In genomic region chr19:1921326-1921725, GRCh38 we compare ENCODE assay signal across 27 cellular contexts.
"Had no signal": no experiment of that assay in that cellular context is flagged by ENCODE, and none has a peak within 500 bp of the region (broad histone marks: within the 10 kb centered on the region; RNA-seq: fewer than 3 reads in every experiment).

No MANE protein-coding gene starts in this region.

- H3K4me3 ChIP-seq: spleen, transverse colon had no signal

- H3K27me3 Mint-ChIP-seq: activated CD4-positive, alpha-beta T cell treated with anti-CD3 and anti-CD28 coated beads for 36 hours; activated naive CD4-positive, alpha-beta T cell treated with anti-CD3 and anti-CD28 coated beads, Interleukin-2, amount 50 U/mL, for 24 hours; activated naive CD8-positive, alpha-beta T cell treated with anti-CD3 and anti-CD28 coated beads, Interleukin-2, amount 50 U/mL, for 24 hours; activated T-cell treated with anti-CD3 and anti-CD28 coated beads, Interleukin-2, amount 50 U/mL, for 24 hours; memory B cell; naive thymus-derived CD4-positive, alpha-beta T cell had no signal

- H3K27ac Mint-ChIP-seq: activated CD4-positive, alpha-beta T cell treated with anti-CD3 and anti-CD28 coated beads for 36 hours; activated naive CD4-positive, alpha-beta T cell treated with anti-CD3 and anti-CD28 coated beads, Interleukin-2, amount 50 U/mL, for 24 hours; activated naive CD8-positive, alpha-beta T cell treated with anti-CD3 and anti-CD28 coated beads, Interleukin-2, amount 50 U/mL, for 24 hours; activated T-helper 2 cell treated with anti-CD3 and anti-CD28 coated beads, Interferon-gamma antibody, Interleukin-2, Interleukin-4, amounts not matched to agents 10 μg/mL and 5 μg/mL and 100 μg/mL, durations not matched to agents 14 hours and 24 hours and 36 hours; immature natural killer cell; memory B cell; naive thymus-derived CD4-positive, alpha-beta T cell had no signal

- DNase-seq: activated CD4-positive, alpha-beta T cell treated with anti-CD3 and anti-CD28 coated beads for 36 hours; activated CD4-positive, CD25-positive, alpha-beta regulatory T cell; activated CD8-positive, alpha-beta memory T cell treated with anti-CD3 and anti-CD28 coated beads for 24 hours; activated CD8-positive, alpha-beta memory T cell treated with anti-CD3 and anti-CD28 coated beads, Interleukin-2, amount 50 U/mL, for 4 hours; activated naive CD8-positive, alpha-beta T cell treated with anti-CD3 and anti-CD28 coated beads, Interleukin-2, amount 50 U/mL, for 24 hours; activated T-cell treated with anti-CD3 and anti-CD28 coated beads, Interleukin-2, amount 50 U/mL, for 24 hours; amygdala; caudate nucleus; cortex of kidney; foreskin fibroblast; head of caudate nucleus; hippocampal formation; immature natural killer cell; kidney; left colon; midbrain; naive thymus-derived CD4-positive, alpha-beta T cell; nucleus accumbens; right cardiac atrium; spleen; stimulated activated naive CD4-positive, alpha-beta T cell treated with Interleukin-2 at 50 U/mL for 16 hours; transverse colon had no signal

- H3K4me1 ChIP-seq: parathyroid adenoma, transverse colon had no signal

- H3K27ac ChIP-seq: parathyroid adenoma, transverse colon had no signal

- H3K9ac ChIP-seq: parathyroid adenoma had no signal

- ATAC-seq: activated CD4-positive, alpha-beta T cell treated with anti-CD3 and anti-CD28 coated beads for 36 hours; activated naive CD8-positive, alpha-beta T cell treated with anti-CD3 and anti-CD28 coated beads, Interleukin-2, amount 50 U/mL, for 24 hours; left colon; naive thymus-derived CD4-positive, alpha-beta T cell; right cardiac atrium had no signal

- H2AFZ ChIP-seq: parathyroid adenoma had no signal

- H3K4me1 Mint-ChIP-seq: activated naive CD4-positive, alpha-beta T cell treated with anti-CD3 and anti-CD28 coated beads, Interleukin-2, amount 50 U/mL, for 24 hours; immature natural killer cell; neural crest cell had no signal

- H3K9me3 ChIP-seq: spleen, transverse colon had no signal

- H3K79me2 ChIP-seq: parathyroid adenoma had no signal

- H3K36me3 Mint-ChIP-seq: activated naive CD4-positive, alpha-beta T cell treated with anti-CD3 and anti-CD28 coated beads, Interleukin-2, amount 50 U/mL, for 24 hours had no signal

- H3K27me3 ChIP-seq: spleen, transverse colon had no signal

- H3K4me3 Mint-ChIP-seq: activated CD4-positive, alpha-beta T cell treated with anti-CD3 and anti-CD28 coated beads for 36 hours; activated naive CD4-positive, alpha-beta T cell treated with anti-CD3 and anti-CD28 coated beads, Interleukin-2, amount 50 U/mL, for 24 hours; activated naive CD8-positive, alpha-beta T cell treated with anti-CD3 and anti-CD28 coated beads, Interleukin-2, amount 50 U/mL, for 24 hours; activated T-cell treated with anti-CD3 and anti-CD28 coated beads, Interleukin-2, amount 50 U/mL, for 24 hours; immature natural killer cell; memory B cell; naive thymus-derived CD4-positive, alpha-beta T cell; neural crest cell had no signal

- H3K9me3 Mint-ChIP-seq: activated naive CD4-positive, alpha-beta T cell treated with anti-CD3 and anti-CD28 coated beads, Interleukin-2, amount 50 U/mL, for 24 hours; activated naive CD8-positive, alpha-beta T cell treated with anti-CD3 and anti-CD28 coated beads, Interleukin-2, amount 50 U/mL, for 24 hours; activated T-cell treated with anti-CD3 and anti-CD28 coated beads, Interleukin-2, amount 50 U/mL, for 24 hours; activated T-helper 2 cell treated with anti-CD3 and anti-CD28 coated beads, Interferon-gamma antibody, Interleukin-2, Interleukin-4, amounts not matched to agents 10 μg/mL and 5 μg/mL and 100 μg/mL, durations not matched to agents 14 hours and 24 hours and 36 hours; immature natural killer cell; memory B cell; naive thymus-derived CD4-positive, alpha-beta T cell; neural crest cell had no signal
